In genomic region chrX:18537524-18537923, GRCh38 we compare ENCODE assay signal across 19 cellular contexts.
A peak's percentile ranks its signal among the peaks of the same experiment; 100 is the strongest.
DNase-seq lines count a peak whose midpoint lies in the region; ATAC-seq and TF ChIP-seq lines count a peak whose summit lies in the region.
"Had no signal": no experiment of that assay in that cellular context is flagged by ENCODE, and none has a peak within 500 bp of the region (broad histone marks: within the 10 kb centered on the region; RNA-seq: fewer than 3 reads in every experiment).

No MANE protein-coding gene starts in this region.

- no peaks in the 10 kb centered on the region for H3K9me3 ChIP-seq in OCI-LY3 (ENCODE audit: insufficient read depth, low read length)

- TF ChIP-seq CTCF in GM10266 (IDR thresholded peaks at IDR 0.05; ENCODE audit: control insufficient read depth, insufficient read depth, low read depth, missing control alignments) (no peak), OCI-LY3 (IDR thresholded peaks at IDR 0.05; ENCODE audit: low read depth, low read length) (no peak)

- no peaks in the 10 kb centered on the region for H4K20me1 ChIP-seq in OCI-LY3 (ENCODE audit: insufficient read depth, low read length)

- H3K27ac ChIP-seq in OCI-LY3 (ENCODE audit: low read length), result no peak overlapping the region

- DNase-seq in GM10266 (ENCODE audit: extremely low spot score), result peak; percentile 5
- no peak for DNase-seq in NCI-H82 (lab: John Stamatoyannopoulos, UW)
- DNase-seq in activated CD4-positive, alpha-beta T cell treated with anti-CD3 and anti-CD28 coated beads for 4 hours, result no peak
- no peak for DNase-seq in NCI-H2029 (lab: John Stamatoyannopoulos, UW)
- DNase-seq in NCI-H748 (lab: John Stamatoyannopoulos, UW; ENCODE audit: unreplicated experiment), result no peak
- DNase-seq: CD4-positive, CD25-positive, alpha-beta regulatory T cell; COR-L47; DMS 273 treated with DMSO at 0.1 percent for 48 hours; KG1; NCI-H1694 treated with DMSO at 0.1 percent for 48 hours; NCI-H2107; NCI-H345; NCI-H526 treated with DMSO at 0.1 percent for 48 hours; SW 1271; T-helper 2 cell had no signal

- peaks cover 9% of the 10 kb centered on the region; the same call in 1 of the 2 replicates for H3K4me1 ChIP-seq in OCI-LY3 (ENCODE audit: low read length)

- no peaks in the 10 kb centered on the region for H3K27me3 ChIP-seq in OCI-LY3 (ENCODE audit: low read depth, low read length)

- no peak overlapping the region for H3K4me3 ChIP-seq in OCI-LY3 (ENCODE audit: low read length)

- H3K9ac ChIP-seq in OCI-LY3 (ENCODE audit: low read length), result no peak overlapping the region

- no peaks in the 10 kb centered on the region for H3K36me3 ChIP-seq in OCI-LY3 (replicated peaks; ENCODE audit: low read depth, low read length)

- no peaks in the 10 kb centered on the region for H3K79me2 ChIP-seq in OCI-LY3 (ENCODE audit: low read length)

- no peak overlapping the region for H2AFZ ChIP-seq in OCI-LY3 (ENCODE audit: low read depth, low read length)

- H3K4me2 ChIP-seq in OCI-LY3 (ENCODE audit: low read length), result peak overlapping the region; percentile 6; the same call in 1 of the 2 replicates

- ATAC-seq in GM18858 (IDR thresholded peaks at IDR 0.05; ENCODE audit: unreplicated experiment) (peak; percentile 46), HG03159 (IDR thresholded peaks at IDR 0.05; ENCODE audit: unreplicated experiment) (peak; percentile 44)
- ATAC-seq: Right ventricle myocardium inferior had no signal
